Comparison of ENCODE assay signal across 9 cellular contexts in genomic region chr3:12557472-12558105, GRCh38. TPM values are rescaled to one million over a fixed set of nuclear protein-coding genes. Genes with fewer than 3 reads are reported as not detected.
A peak's percentile ranks its signal among the peaks of the same experiment; 100 is the strongest.
DNase-seq lines count a peak whose midpoint lies in the region; ATAC-seq and TF ChIP-seq lines count a peak whose summit lies in the region.
"Had no signal": no experiment of that assay in that cellular context is flagged by ENCODE, and none has a peak within 500 bp of the region (broad histone marks: within the 10 kb centered on the region; RNA-seq: fewer than 3 reads in every experiment).

No MANE protein-coding gene starts in this region.

- no peaks in the 10 kb centered on the region for H3K9me3 Mint-ChIP-seq in activated CD4-positive, alpha-beta T cell treated with anti-CD3 and anti-CD28 coated beads for 36 hours (ENCODE audit: low read depth)

- intact Hi-C loops in activated CD4-positive, alpha-beta T cell treated with anti-CD3 and anti-CD28 coated beads for 36 hours (cut with DNase I, micrococcal nuclease) = loop anchor here (1.0 to 10.0 kb wide), 14 partner anchors 73 to 1620 kb away; partner anchors contain the start of genes RAF1 (in 2 of the 2), TSEN2 (in 2 of the 2), LSM3 (in 1 of the 2) and RPL32 (in 1 of the 2)

- peak overlapping the region; percentile 87 for H3K4me3 Mint-ChIP-seq in activated CD4-positive, alpha-beta T cell treated with anti-CD3 and anti-CD28 coated beads for 36 hours

- peaks cover 58% of the 10 kb centered on the region for H3K4me1 Mint-ChIP-seq in activated CD4-positive, alpha-beta T cell treated with anti-CD3 and anti-CD28 coated beads for 36 hours

- H2AFZ ChIP-seq in neuron (ENCODE audit: low read depth, low read length) = peak overlapping the region; percentile 40

- H3K9me3 ChIP-seq in neuron (ENCODE audit: low read length) = no peaks in the 10 kb centered on the region

- POLR2A ChIA-PET in activated CD4-positive, alpha-beta T cell treated with anti-CD3 and anti-CD28 coated beads for 36 hours (lab: Charles Lee) = interaction anchor here (0.6 to 1.0 kb wide), 4 partner anchors 12 to 238 kb away, joined by 3 to 5 read pairs (median 3); partner anchors contain the start of genes RAF1 and TSEN2

- peaks cover 22% of the 10 kb centered on the region for H3K27me3 Mint-ChIP-seq in activated CD4-positive, alpha-beta T cell treated with anti-CD3 and anti-CD28 coated beads for 36 hours

- no peaks in the 10 kb centered on the region for H3K27me3 ChIP-seq in neuron (ENCODE audit: insufficient read depth, low read length)

- DNase-seq in activated CD4-positive, alpha-beta T cell treated with anti-CD3 and anti-CD28 coated beads for 36 hours = no peak
- DNase-seq in activated CD4-positive, alpha-beta T cell treated with anti-CD3 and anti-CD28 coated beads, Interleukin-2, amount 50 U/mL, for 48 hours = no peak
- DNase-seq in RPMI7951 (ENCODE audit: low read depth) (peak; percentile 33), epithelial cell of proximal tubule (ENCODE audit: low read depth) (no peak), cerebellum (ENCODE audit: low spot score) (no peak)
- DNase-seq in stimulated activated naive CD4-positive, alpha-beta T cell (lab: John Stamatoyannopoulos, UW) = no peak

- H3K4me1 ChIP-seq in neuron (ENCODE audit: insufficient read depth, low read length) = peaks cover 38% of the 10 kb centered on the region

- H3K4me3 ChIP-seq in epithelial cell of proximal tubule (ENCODE audit: low read depth, low read length) = peak overlapping the region; percentile 98
- H3K4me3 ChIP-seq in neuron (ENCODE audit: low read length) = peak overlapping the region; percentile 90

- no peak for TF ChIP-seq CTCF in epithelial cell of proximal tubule (conservative IDR thresholded peaks at IDR 0.05; ENCODE audit: low read depth, low read length)

- peak overlapping the region; percentile 92 for H3K27ac Mint-ChIP-seq in activated CD4-positive, alpha-beta T cell treated with anti-CD3 and anti-CD28 coated beads for 36 hours

- CTCF ChIA-PET in activated CD4-positive, alpha-beta T cell treated with anti-CD3 and anti-CD28 coated beads for 36 hours (lab: Charles Lee) = interaction anchor here (1.7 kb wide), 1 partner anchor 105 kb away, joined by 7 read pairs; no protein-coding TSS in a partner anchor

- no peaks in the 10 kb centered on the region for H3K36me3 ChIP-seq in neuron (ENCODE audit: insufficient read depth, low read length)

- no peaks in the 10 kb centered on the region for H3K36me3 Mint-ChIP-seq in activated CD4-positive, alpha-beta T cell treated with anti-CD3 and anti-CD28 coated beads for 36 hours (ENCODE audit: low read depth)

- no peak for ATAC-seq in activated CD4-positive, alpha-beta T cell treated with anti-CD3 and anti-CD28 coated beads for 36 hours
- ATAC-seq in HG03097 (IDR thresholded peaks at IDR 0.05; ENCODE audit: low FRiP score, unreplicated experiment) = no peak

RNA-seq across cellular contexts. Expression of gene MKRN2, which starts 0.7 kb away (rescaled TPM):
- total RNA-seq in activated CD4-positive, alpha-beta T cell treated with anti-CD3 and anti-CD28 coated beads for 36 hours = 10 to 100 TPM; 21.5 to 24.9 TPM
- total RNA-seq in RPMI7951 (2014; rRNA removed; shearing (Covaris generic)) = 38.3 and 39.7 TPM in 2 replicates
- total RNA-seq in epithelial cell of proximal tubule (34.2 and 37.4 TPM in 2 replicates), cerebellum (28.9 TPM)

RNA-seq across cellular contexts. Expression of gene MKRN2OS, which starts 12.3 kb away (rescaled TPM):
- total RNA-seq in activated CD4-positive, alpha-beta T cell treated with anti-CD3 and anti-CD28 coated beads for 36 hours = not detected
- not detected in 2 replicates for total RNA-seq in RPMI7951 (2014; rRNA removed; shearing (Covaris generic))
- 0.23 and 0.65 TPM in 2 replicates for total RNA-seq in epithelial cell of proximal tubule
- total RNA-seq in cerebellum = not detected
- total RNA-seq: pulmonary artery endothelial cell had no signal
